ENCODE assay signal across 8 cellular contexts in genomic region chr17:37489197-37490001, GRCh38. TPM values are rescaled to one million over a fixed set of nuclear protein-coding genes. Genes with fewer than 3 reads are reported as not detected.
DNase-seq lines count a peak whose midpoint lies in the region; ATAC-seq and TF ChIP-seq lines count a peak whose summit lies in the region.

A gene with protein sequence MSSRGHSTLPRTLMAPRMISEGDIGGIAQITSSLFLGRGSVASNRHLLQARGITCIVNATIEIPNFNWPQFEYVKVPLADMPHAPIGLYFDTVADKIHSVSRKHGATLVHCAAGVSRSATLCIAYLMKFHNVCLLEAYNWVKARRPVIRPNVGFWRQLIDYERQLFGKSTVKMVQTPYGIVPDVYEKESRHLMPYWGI (plus strand): TSS chr17:37489891. CDS start chr17:37512273, 22,382 bp downstream.

- H3K27me3 ChIP-seq in BJ (ENCODE audit: control insufficient read depth, insufficient read depth, low read length) = no peaks in the 10 kb centered on the region
- H3K27me3 ChIP-seq in effector memory CD4-positive, alpha-beta T cell (replicated peaks; ENCODE audit: control insufficient read depth, insufficient read depth, low read length, poor library complexity, severe bottlenecking) = no peaks in the 10 kb centered on the region

- no peaks in the 10 kb centered on the region for H3K36me3 ChIP-seq in BJ (ENCODE audit: control insufficient read depth, insufficient read depth, low read length)
- H3K36me3 ChIP-seq in effector memory CD4-positive, alpha-beta T cell (ENCODE audit: control insufficient read depth, insufficient read depth, low read length) = no peaks in the 10 kb centered on the region

- H3K27me3 Mint-ChIP-seq in memory B cell = no peaks in the 10 kb centered on the region

- H3K9me3 ChIP-seq in effector memory CD4-positive, alpha-beta T cell (ENCODE audit: control insufficient read depth, low read length) = no peaks in the 10 kb centered on the region

- H3K27ac Mint-ChIP-seq in memory B cell = peak within 1 kb of the TSS; percentile 77

- peak; percentile 8; the same call in 1 of the 2 replicates for TF ChIP-seq CTCF in BJ (IDR thresholded peaks at IDR 0.05; ENCODE audit: insufficient read depth, low read depth, low read length)

- H3K4me3 Mint-ChIP-seq in memory B cell = peak within 1 kb of the TSS; percentile 95

- H3K4me1 Mint-ChIP-seq in memory B cell = peaks cover 14% of the 10 kb centered on the region

- peak; percentile 81 for TF ChIP-seq POLR2A in GM19099 (IDR thresholded peaks at IDR 0.05; ENCODE audit: extremely low read depth, insufficient read length, low read depth)

- POLR2A ChIA-PET in BJ (lab: Charles Lee) = no interaction called here
- POLR2A ChIA-PET in activated CD8-positive, alpha-beta memory T cell treated with anti-CD3 and anti-CD28 coated beads for 36 hours (lab: Charles Lee) = interaction anchor here (0.5 to 1.0 kb wide), 3 partner anchors 59 to 120 kb away, joined by 3 to 5 read pairs (median 3); partner anchors contain the start of gene SYNRG

- DNase-seq in BJ (ENCODE audit: low read depth) = peak; percentile 16
- peak; percentile 97 for DNase-seq in NCI-H774 (lab: John Stamatoyannopoulos, UW)
- DNase-seq in effector memory CD4-positive, alpha-beta T cell = peak; percentile 63 to 71 (median 69)
- DNase-seq in memory B cell (ENCODE audit: low spot score in 2 of 2) = peak; percentile 75
- peak; percentile 65 for DNase-seq in stimulated activated CD8-positive, alpha-beta memory T cell treated with anti-CD3 and anti-CD28 coated beads, Interleukin-12 subunit alpha, Interleukin-12 subunit beta, amount 100 ng/mL, for 1 hour (ENCODE audit: low read depth)

- H3K9me3 Mint-ChIP-seq in memory B cell = no peaks in the 10 kb centered on the region

- peak within 1 kb of the TSS; percentile 73 for H3K27ac ChIP-seq in effector memory CD4-positive, alpha-beta T cell (ENCODE audit: insufficient read depth, low read length, poor library complexity, severe bottlenecking)

- H3K4me1 ChIP-seq in effector memory CD4-positive, alpha-beta T cell (ENCODE audit: control insufficient read depth, insufficient read depth, low read length, poor library complexity, severe bottlenecking) = peaks cover 8% of the 10 kb centered on the region

- H3K4me3 ChIP-seq in BJ (ENCODE audit: low read depth, low read length) = peak within 1 kb of the TSS; percentile 95
- peak within 1 kb of the TSS; percentile 82 for H3K4me3 ChIP-seq in effector memory CD4-positive, alpha-beta T cell (ENCODE audit: insufficient read depth, low read depth, low read length, poor library complexity, severe bottlenecking)

- H3K36me3 Mint-ChIP-seq in memory B cell = no peaks in the 10 kb centered on the region

- ATAC-seq in HG03439 (IDR thresholded peaks at IDR 0.05; ENCODE audit: unreplicated experiment) (peak; percentile 70), memory B cell (ENCODE audit: low read depth) (peak; percentile 72)

- CTCF ChIA-PET in BJ (lab: Yijun Ruan, JAX) = interaction anchor here (0.7 to 1.0 kb wide), 2 partner anchors 30 to 115 kb away, joined by 3 read pairs; no protein-coding TSS in a partner anchor
- CTCF ChIA-PET in activated CD8-positive, alpha-beta memory T cell treated with anti-CD3 and anti-CD28 coated beads for 36 hours (lab: Charles Lee) = interaction anchor here (0.8 kb wide), 1 partner anchor 28 kb away, joined by 3 read pairs; no protein-coding TSS in a partner anchor

RNA-seq across cellular contexts. Expression of the gene that starts here (rescaled TPM):
- 123 and 152 TPM in 2 replicates for polyA plus RNA-seq in BJ (2011; rRNA removed)
- polyA minus RNA-seq in BJ (2011; rRNA and poly(A)+ RNA removed) = 54.4 and 94.0 TPM in 2 replicates
- 10 to 100 TPM; 18.9 to 20.9 TPM for total RNA-seq in activated CD8-positive, alpha-beta memory T cell treated with anti-CD3 and anti-CD28 coated beads for 36 hours

Comparison
In these comparisons a context has a peak if more than half of its experiments do, and no peak if none do; other contexts are left out.
1. Peak in every context shown above with its lines: DNase-seq, ATAC-seq, H3K4me3 ChIP-seq and H3K27ac ChIP-seq.
2. DNase-seq: peak in every context shown above with its lines; median percentile 97 in NCI-H774; 75 in memory B cell; 69 in effector memory CD4-positive, alpha-beta T cell; 65 in stimulated activated CD8-positive, alpha-beta memory T cell treated with anti-CD3 and anti-CD28 coated beads, Interleukin-12 subunit alpha, Interleukin-12 subunit beta, amount 100 ng/mL, for 1 hour; 16 in BJ.